ENCODE assay signal across 29 cellular contexts in genomic region chr4:155001229-155001628, GRCh38.
"Had no signal": no experiment of that assay in that cellular context is flagged by ENCODE, and none has a peak within 500 bp of the region (broad histone marks: within the 10 kb centered on the region; RNA-seq: fewer than 3 reads in every experiment).

No MANE protein-coding gene starts in this region.

- H3K27me3 ChIP-seq: ascending aorta, breast epithelium, cardiac muscle cell, colonic mucosa, esophagus muscularis mucosa, foreskin keratinocyte, gastrocnemius medialis had no signal

- H3K27ac ChIP-seq: ascending aorta, breast epithelium, cardiac muscle cell, colonic mucosa, esophagus muscularis mucosa, foreskin keratinocyte, gastrocnemius medialis, WERI-Rb-1 had no signal

- H3K36me3 ChIP-seq: ascending aorta, breast epithelium, cardiac muscle cell, colonic mucosa, esophagus muscularis mucosa, gastrocnemius medialis, WERI-Rb-1 had no signal

- H3K4me1 ChIP-seq: ascending aorta, breast epithelium, colonic mucosa, esophagus muscularis mucosa, foreskin keratinocyte, gastrocnemius medialis had no signal

- ATAC-seq: activated CD4-positive, CD25-positive, alpha-beta regulatory T cell treated with anti-CD3 and anti-CD28 coated beads, Interleukin-2, amount 50 U/mL, for 24 hours; activated CD8-positive, alpha-beta memory T cell treated with anti-CD3 and anti-CD28 coated beads, Interleukin-2, amount 10 ng/mL, durations not matched to agents 7 days and 5 days; activated CD8-positive, alpha-beta T cell treated with anti-CD3 and anti-CD28 coated beads, Interleukin-2, amount 10 ng/mL, durations not matched to agents 7 days and 5 days; activated naive CD8-positive, alpha-beta T cell treated with anti-CD3 and anti-CD28 coated beads, Interleukin-2, amount 50 U/mL, for 24 hours; foreskin keratinocyte; gastrocnemius medialis; T-helper 17 cell had no signal

- H3K9me3 ChIP-seq: ascending aorta, breast epithelium, colonic mucosa, esophagus muscularis mucosa, gastrocnemius medialis had no signal

- H3K4me3 ChIP-seq: ascending aorta, cardiac muscle cell, colonic mucosa, esophagus muscularis mucosa, gastrocnemius medialis had no signal

- DNase-seq: activated B cell treated with CpG ODN at 0.5 μM for 24 hours; activated CD4-positive, alpha-beta memory T cell treated with anti-CD3 and anti-CD28 coated beads for 36 hours; activated CD4-positive, alpha-beta T cell treated with anti-CD3 and anti-CD28 coated beads, Interleukin-2, amount 10 ng/mL, durations not matched to agents 24 days and 14 days; activated CD8-positive, alpha-beta memory T cell treated with anti-CD3 and anti-CD28 coated beads, Interleukin-2, amount 10 ng/mL, durations not matched to agents 7 days and 5 days; activated CD8-positive, alpha-beta memory T cell treated with anti-CD3 and anti-CD28 coated beads, Interleukin-2, amount 50 U/mL, for 4 hours; activated CD8-positive, alpha-beta T cell treated with anti-CD3 and anti-CD28 coated beads, Interleukin-2, amount 10 ng/mL, durations not matched to agents 7 days and 5 days; activated effector memory CD4-positive, alpha-beta T cell treated with anti-CD3 and anti-CD28 coated beads, Interleukin-2, amount 50 U/mL, for 16 hours; activated naive CD4-positive, alpha-beta T cell treated with anti-CD3 and anti-CD28 coated beads for 36 hours; activated naive CD8-positive, alpha-beta T cell treated with anti-CD3 and anti-CD28 coated beads for 36 hours; activated naive CD8-positive, alpha-beta T cell treated with anti-CD3 and anti-CD28 coated beads, Interleukin-2, amount 50 U/mL, for 24 hours; activated T-cell treated with anti-CD3 and anti-CD28 coated beads, Interleukin-2, amount 50 U/mL, for 1 hour; activated T-cell treated with anti-CD3 and anti-CD28 coated beads, Interleukin-2, amount 50 U/mL, for 48 hours; central memory CD4-positive, alpha-beta T cell; cerebellar nuclear complex; colonic mucosa; effector CD8-positive, alpha-beta T cell; endodermal cell; erythroblast; foreskin keratinocyte; gastrocnemius medialis; T-helper 1 cell; T-helper 17 cell; T1000; WERI-Rb-1 had no signal
